In genomic region chr16:51553314-51553713, GRCh38 we compare ENCODE assay signal across 13 cellular contexts.
"Had no signal": no experiment of that assay in that cellular context is flagged by ENCODE, and none has a peak within 500 bp of the region (broad histone marks: within the 10 kb centered on the region; RNA-seq: fewer than 3 reads in every experiment).

No MANE protein-coding gene starts in this region.

- H3K9me3 ChIP-seq: neutrophil, right atrium auricular region, stomach had no signal

- H3K27me3 Mint-ChIP-seq: activated naive CD4-positive, alpha-beta T cell treated with anti-CD3 and anti-CD28 coated beads, Interleukin-2, amount 50 U/mL, for 24 hours; activated T-cell treated with anti-CD3 and anti-CD28 coated beads, Interleukin-2, amount 50 U/mL, for 24 hours; dendritic cell treated with granulocyte-macrophage colony-stimulating factor and Interleukin-4, amounts not matched to agents 40 ng/mL and 50 ng/mL, for 4 days; T-helper 17 cell had no signal

- H3K4me1 ChIP-seq: right atrium auricular region, stomach had no signal

- H3K4me3 ChIP-seq: right atrium auricular region, skin epidermis, stomach had no signal

- H3K27ac Mint-ChIP-seq: activated naive CD4-positive, alpha-beta T cell treated with anti-CD3 and anti-CD28 coated beads, Interleukin-2, amount 50 U/mL, for 24 hours; activated T-cell treated with anti-CD3 and anti-CD28 coated beads, Interleukin-2, amount 50 U/mL, for 24 hours; dendritic cell treated with granulocyte-macrophage colony-stimulating factor and Interleukin-4, amounts not matched to agents 40 ng/mL and 50 ng/mL, for 4 days; naive thymus-derived CD4-positive, alpha-beta T cell; T-helper 17 cell had no signal

- H3K4me3 Mint-ChIP-seq: activated naive CD4-positive, alpha-beta T cell treated with anti-CD3 and anti-CD28 coated beads, Interleukin-2, amount 50 U/mL, for 24 hours; activated T-cell treated with anti-CD3 and anti-CD28 coated beads, Interleukin-2, amount 50 U/mL, for 24 hours; dendritic cell treated with granulocyte-macrophage colony-stimulating factor and Interleukin-4, amounts not matched to agents 40 ng/mL and 50 ng/mL, for 4 days; naive thymus-derived CD4-positive, alpha-beta T cell; T-helper 17 cell had no signal

- DNase-seq: activated CD4-positive, CD25-positive, alpha-beta regulatory T cell; activated effector memory CD4-positive, alpha-beta T cell treated with Interleukin-2 at 50 U/mL for 16 hours; activated T-cell treated with anti-CD3 and anti-CD28 coated beads, Interleukin-2, amount 50 U/mL, for 24 hours; islet precursor cell; naive thymus-derived CD4-positive, alpha-beta T cell; posterior cingulate gyrus; stomach; T-helper 17 cell had no signal

- H3K4me1 Mint-ChIP-seq: activated naive CD4-positive, alpha-beta T cell treated with anti-CD3 and anti-CD28 coated beads, Interleukin-2, amount 50 U/mL, for 24 hours; naive thymus-derived CD4-positive, alpha-beta T cell; T-helper 17 cell had no signal

- H3K27ac ChIP-seq: neutrophil, right atrium auricular region, skin epidermis, stomach had no signal

- H3K9me3 Mint-ChIP-seq: activated T-cell treated with anti-CD3 and anti-CD28 coated beads, Interleukin-2, amount 50 U/mL, for 24 hours; dendritic cell treated with granulocyte-macrophage colony-stimulating factor and Interleukin-4, amounts not matched to agents 40 ng/mL and 50 ng/mL, for 4 days had no signal

- ATAC-seq: naive thymus-derived CD4-positive, alpha-beta T cell; T-helper 17 cell had no signal

- H3K36me3 Mint-ChIP-seq: activated naive CD4-positive, alpha-beta T cell treated with anti-CD3 and anti-CD28 coated beads, Interleukin-2, amount 50 U/mL, for 24 hours had no signal

- H3K27me3 ChIP-seq: neutrophil, right atrium auricular region, stomach had no signal

- H3K36me3 ChIP-seq: neutrophil, right atrium auricular region, stomach had no signal
